In genomic region chr4:37454263-37454800, GRCh38 we compare ENCODE assay signal across 9 cellular contexts.
A peak's percentile ranks its signal among the peaks of the same experiment; 100 is the strongest.
DNase-seq lines count a peak whose midpoint lies in the region; ATAC-seq and TF ChIP-seq lines count a peak whose summit lies in the region.
"Had no signal": no experiment of that assay in that cellular context is flagged by ENCODE, and none has a peak within 500 bp of the region (broad histone marks: within the 10 kb centered on the region; RNA-seq: fewer than 3 reads in every experiment).

No MANE protein-coding gene starts in this region.

- intact Hi-C loops in sigmoid colon (cut with DNase I), result no loop called here

- WGBS in sigmoid colon, 2 donors, result 3 to 12% methylated on average over 11 of the region's 11 CpGs

- no peaks in the 10 kb centered on the region for H3K9me3 ChIP-seq in SJCRH30 (replicated peaks)
- H3K9me3 ChIP-seq in sigmoid colon, result no peaks in the 10 kb centered on the region

- TF ChIP-seq CTCF in sigmoid colon (IDR thresholded peaks at IDR 0.05), result no peak

- H3K27ac ChIP-seq in SJCRH30 (peak overlapping the region; percentile 43), sigmoid colon (peak overlapping the region in 1 of 4 donors; percentile 29)

- H3K27me3 ChIP-seq in SJCRH30 (no peaks in the 10 kb centered on the region), sigmoid colon (peaks cover 0 to 50% (median 9%) of the 10 kb centered on the region in 3 donors)

- TF ChIP-seq POLR2A in sigmoid colon (IDR thresholded peaks at IDR 0.05), result no peak

- H3K4me3 ChIP-seq in GM08714 (ENCODE audit: low read length) (peak overlapping the region; percentile 11; the same call in 1 of the 2 replicates), SJCRH30 (peak overlapping the region; percentile 76), iPS-11a (ENCODE audit: low read depth, low read length) (peak overlapping the region; percentile 30), sigmoid colon (peak overlapping the region in 3 of 4 donors; percentile 50 to 57 (median 55))

- H3K36me3 ChIP-seq in SJCRH30 (no peaks in the 10 kb centered on the region), sigmoid colon (no peaks in the 10 kb centered on the region)

- DNase-seq in SJCRH30, result no peak
- no peak for DNase-seq in sigmoid colon
- DNase-seq in OCI-M2 (lab: John Stamatoyannopoulos, UW; ENCODE audit: unreplicated experiment), result no peak
- DNase-seq in RKO (ENCODE audit: low spot score), result no peak
- DNase-seq: SHP77 treated with DMSO at 0.1 percent for 48 hours had no signal

- H3K4me1 ChIP-seq in SJCRH30 (peaks cover 9% of the 10 kb centered on the region), sigmoid colon (peaks cover 0 to 14% (median 12%) of the 10 kb centered on the region in 4 donors)

- no peak for ATAC-seq in HG03439 (IDR thresholded peaks at IDR 0.05; ENCODE audit: unreplicated experiment)
- no peak for ATAC-seq in GM21515 (IDR thresholded peaks at IDR 0.05; ENCODE audit: unreplicated experiment)

- no peak for TF ChIP-seq EP300 in sigmoid colon (IDR thresholded peaks at IDR 0.05)

Comparison
In these comparisons a context has a peak if more than half of its experiments do, and no peak if none do; other contexts are left out.
1. H3K4me3 ChIP-seq: peak in every context shown above with its lines; median percentile 76 in SJCRH30; 55 in sigmoid colon; 30 in iPS-11a; 11 in GM08714.